In the genomic region with DNA sequence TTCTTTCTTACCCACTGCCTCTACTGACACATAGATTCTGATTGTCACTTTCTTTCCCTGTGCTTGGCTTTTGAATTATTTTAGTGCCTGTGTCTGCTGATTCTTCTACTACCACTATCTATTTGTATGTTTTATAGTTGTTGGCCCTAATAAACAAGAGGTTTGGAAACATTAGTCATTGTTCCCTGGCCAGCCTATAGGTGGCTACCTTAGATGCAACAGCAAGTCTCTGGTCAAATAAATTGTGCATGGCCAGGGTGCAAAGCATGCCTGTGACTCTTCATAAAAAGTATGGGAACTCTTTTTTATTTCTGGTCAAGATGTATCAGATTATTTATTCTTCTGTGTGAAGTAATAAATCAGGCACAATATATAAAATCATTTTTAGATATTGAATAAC, we compare ENCODE assay signal across 17 cellular contexts.
DNase-seq lines count a peak whose midpoint lies in the region; TF ChIP-seq lines count a peak whose summit lies in the region.
"Had no signal": no experiment of that assay in that cellular context is flagged by ENCODE, and none has a peak within 500 bp of the region (broad histone marks: within the 10 kb centered on the region; RNA-seq: fewer than 3 reads in every experiment).

No MANE protein-coding gene starts in this region.

- H3K4me3 ChIP-seq in BJ (ENCODE audit: low read depth, low read length): no peak overlapping the region
- no peak overlapping the region for H3K4me3 ChIP-seq in cardiac fibroblast (replicated peaks in 1 of 2; ENCODE audit: low read depth in 2 of 2, low read length in 2 of 2)
- no peak overlapping the region for H3K4me3 ChIP-seq in kidney epithelial cell (ENCODE audit: low read depth, low read length)
- H3K4me3 ChIP-seq: coronary artery had no signal

- POLR2A ChIA-PET in BJ (lab: Charles Lee): no interaction called here

- DNase-seq in BJ (ENCODE audit: low read depth): no peak
- DNase-seq in cardiac fibroblast (ENCODE audit: low read depth in 2 of 2): peak in 1 of 2 donors; percentile 17
- no peak for DNase-seq in kidney epithelial cell (ENCODE audit: low read depth)
- DNase-seq in SIG-M5 (lab: John Stamatoyannopoulos, UW): no peak
- DNase-seq in NCI-H1092 (lab: John Stamatoyannopoulos, UW): no peak
- no peak for DNase-seq in OCI-M1 (lab: John Stamatoyannopoulos, UW)
- DNase-seq in DMS114 treated with DMSO at 0.1 percent for 48 hours (lab: John Stamatoyannopoulos, UW; ENCODE audit: unreplicated experiment): no peak
- DNase-seq: activated gamma-delta T cell; aorta; DMS153; head of caudate nucleus; NCI-H1048; occipital lobe; stimulated activated CD4-positive, alpha-beta T cell treated with anti-CD3 and anti-CD28 coated beads, Interleukin-4, amount 100 ng/mL, for 1 hour; stimulated activated CD8-positive, alpha-beta memory T cell treated with anti-CD3 and anti-CD28 coated beads, Interleukin-4, amount 100 ng/mL, for 48 hours had no signal

- CTCF ChIA-PET in BJ (lab: Yijun Ruan, JAX): interaction anchor here (1.5 kb wide), 1 partner anchor 62 kb away, joined by 4 read pairs; no protein-coding TSS in a partner anchor

- peak; percentile 29; the same call in 1 of the 2 replicates for TF ChIP-seq CTCF in BJ (IDR thresholded peaks at IDR 0.05; ENCODE audit: insufficient read depth, low read depth, low read length)
- peak; percentile 66 for TF ChIP-seq CTCF in LNCAP (IDR thresholded peaks at IDR 0.05)
- TF ChIP-seq CTCF in cardiac fibroblast (IDR thresholded peaks at IDR 0.05; ENCODE audit: low read depth, low read length): peak; percentile 21
- TF ChIP-seq CTCF in kidney epithelial cell (IDR thresholded peaks at IDR 0.05; ENCODE audit: insufficient read depth, low read length, poor library complexity, severe bottlenecking): peak; percentile 11

- no peaks in the 10 kb centered on the region for H3K36me3 ChIP-seq in BJ (ENCODE audit: control insufficient read depth, insufficient read depth, low read length)
- no peaks in the 10 kb centered on the region for H3K36me3 ChIP-seq in kidney epithelial cell (ENCODE audit: control insufficient read depth, insufficient read depth, low read length)

- H3K27me3 ChIP-seq in BJ (ENCODE audit: control insufficient read depth, insufficient read depth, low read length) (no peaks in the 10 kb centered on the region), kidney epithelial cell (ENCODE audit: control insufficient read depth, insufficient read depth, low read length) (no peaks in the 10 kb centered on the region)

Comparison
In these comparisons a context has a peak if more than half of its experiments do, and no peak if none do; other contexts are left out.
1. CTCF ChIP-seq: peak in every context shown above with its lines; median percentile 66 in LNCAP; 29 in BJ; 21 in cardiac fibroblast; 11 in kidney epithelial cell.